In the genomic region with DNA sequence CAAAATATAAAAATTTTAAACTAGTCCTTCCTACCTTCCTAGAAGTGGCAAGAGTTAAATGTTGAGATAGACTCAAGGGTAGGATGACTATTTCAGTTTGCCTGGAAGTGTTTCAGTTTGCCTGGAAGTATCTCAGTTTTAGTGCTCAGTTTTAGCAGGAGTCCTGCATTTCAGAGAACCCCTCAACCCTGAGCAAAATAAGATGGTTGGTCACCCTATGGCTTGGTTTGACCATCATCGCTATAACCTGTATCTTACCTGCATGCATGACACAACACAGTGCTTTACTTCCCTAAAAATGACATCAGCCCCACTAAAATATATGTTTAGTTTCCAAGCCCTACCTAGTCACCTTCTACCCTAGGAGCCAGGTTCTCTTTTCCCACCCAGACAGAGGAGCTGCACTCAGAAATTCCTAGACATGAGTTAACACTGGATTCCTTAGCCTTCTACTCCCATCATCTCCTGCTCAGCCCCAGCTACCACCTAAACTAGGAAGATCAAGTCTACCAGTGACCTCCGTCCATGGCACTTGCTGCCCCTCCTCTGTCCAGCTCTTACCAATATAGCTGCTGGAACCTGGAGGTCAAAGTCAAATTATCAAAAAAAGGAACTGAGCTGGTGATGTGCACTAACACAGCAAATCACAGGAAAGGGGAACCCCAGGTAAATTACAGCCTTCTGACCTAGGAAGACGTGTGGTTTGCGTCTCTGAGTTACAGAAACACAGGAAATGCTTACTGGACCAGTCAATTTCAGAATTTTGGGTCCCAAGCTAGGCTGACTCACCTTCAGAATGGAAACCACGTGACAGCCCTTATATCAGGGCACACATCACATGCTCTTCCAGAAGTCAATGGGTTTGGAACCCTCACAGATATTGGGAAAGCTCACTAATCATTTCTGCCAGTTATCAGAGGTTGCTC, we compare ENCODE assay signal across 1 cellular context.
TF ChIP-seq lines count a peak whose summit lies in the region.

No MANE protein-coding gene starts in this region.

TF ChIP-seq in GM12878, 131 proteins besides CTCF, POLR2A, EP300 and RAD21 (continued from another document and continues in another):
- TF ChIP-seq, protein P1, sequence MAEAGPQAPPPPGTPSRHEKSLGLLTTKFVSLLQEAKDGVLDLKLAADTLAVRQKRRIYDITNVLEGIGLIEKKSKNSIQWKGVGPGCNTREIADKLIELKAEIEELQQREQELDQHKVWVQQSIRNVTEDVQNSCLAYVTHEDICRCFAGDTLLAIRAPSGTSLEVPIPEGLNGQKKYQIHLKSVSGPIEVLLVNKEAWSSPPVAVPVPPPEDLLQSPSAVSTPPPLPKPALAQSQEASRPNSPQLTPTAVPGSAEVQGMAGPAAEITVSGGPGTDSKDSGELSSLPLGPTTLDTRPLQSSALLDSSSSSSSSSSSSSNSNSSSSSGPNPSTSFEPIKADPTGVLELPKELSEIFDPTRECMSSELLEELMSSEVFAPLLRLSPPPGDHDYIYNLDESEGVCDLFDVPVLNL (IDR thresholded peaks at IDR 0.05; ENCODE audit: low read depth, low read length), result no peak
- TF ChIP-seq CBX5 (IDR thresholded peaks at IDR 0.05; ENCODE audit: low read depth) (no peak), RAD51 (IDR thresholded peaks at IDR 0.05) (peak; percentile 99), STAT3 (IDR thresholded peaks at IDR 0.05; ENCODE audit: low read depth, low read length) (no peak), GABPA (IDR thresholded peaks at IDR 0.05; ENCODE audit: low read depth) (0 out of 2 replicates have a peak, but pooled peaks have one; percentile 33), TBL1XR1 (IDR thresholded peaks at IDR 0.05; ENCODE audit: low read depth, low read length) (0 out of 2 replicates have a peak, but pooled peaks have one; percentile 40), HDGF (IDR thresholded peaks at IDR 0.05) (peak; percentile 62; the same call in 1 of the 2 replicates), KLF5 (IDR thresholded peaks at IDR 0.05; ENCODE audit: partially characterized antibody) (no peak), ZNF24 (IDR thresholded peaks at IDR 0.05) (no peak), TCF7 (IDR thresholded peaks at IDR 0.05; ENCODE audit: borderline replicate concordance) (no peak), SIN3A (IDR thresholded peaks at IDR 0.05; ENCODE audit: low read depth, low read length) (no peak), SREBF1 (IDR thresholded peaks at IDR 0.05; ENCODE audit: low read length) (no peak), RBBP5 (conservative IDR thresholded peaks at IDR 0.05) (no peak), BRCA1 (IDR thresholded peaks at IDR 0.05; ENCODE audit: low read depth, low read length) (no peak), HDAC6 (IDR thresholded peaks at IDR 0.05; ENCODE audit: unreplicated experiment) (no peak), BACH1 (IDR thresholded peaks at IDR 0.05; ENCODE audit: borderline replicate concordance) (peak; percentile 67; the same call in 1 of the 2 replicates), MTA2 (IDR thresholded peaks at IDR 0.05; ENCODE audit: low read depth) (peak; percentile 94), ZSCAN29 (IDR thresholded peaks at IDR 0.05) (no peak), TARDBP (IDR thresholded peaks at IDR 0.05; ENCODE audit: borderline replicate concordance) (no peak), YBX1 (IDR thresholded peaks at IDR 0.05) (no peak), RFX5 (IDR thresholded peaks at IDR 0.05; ENCODE audit: low read depth, low read length) (no peak), FOXK2 (IDR thresholded peaks at IDR 0.05) (no peak), MYB (IDR thresholded peaks at IDR 0.05; ENCODE audit: borderline replicate concordance, low read depth, low read length) (no peak), TCF12 (IDR thresholded peaks at IDR 0.05; ENCODE audit: low read depth, low read length) (no peak), SREBF2 (IDR thresholded peaks at IDR 0.05; ENCODE audit: low read length) (no peak), MYC (IDR thresholded peaks at IDR 0.05; ENCODE audit: insufficient read depth, insufficient read length, insufficient replicate concordance, low read length, severe bottlenecking) (no peak), BCL11A (IDR thresholded peaks at IDR 0.05; ENCODE audit: low read depth, low read length) (peak; percentile 65), HCFC1 (IDR thresholded peaks at IDR 0.05; ENCODE audit: low read length) (no peak), CREB1 (IDR thresholded peaks at IDR 0.05; ENCODE audit: low read depth) (peak; percentile 82), LARP7 (IDR thresholded peaks at IDR 0.05) (no peak), ETV6 (conservative IDR thresholded peaks at IDR 0.05 in 1 of 2, IDR thresholded peaks at IDR 0.05 in 1 of 2; ENCODE audit: borderline replicate concordance in 1 of 2, low read depth in 1 of 2) (peak in 1 of 2 experiments; percentile 66; a peak in 1 of 4 replicates), DPF2 (IDR thresholded peaks at IDR 0.05) (peak; percentile 94), GATAD2B (conservative IDR thresholded peaks at IDR 0.05; ENCODE audit: low read depth) (0 out of 2 replicates have a peak, but pooled peaks have one; percentile 31), CEBPB (IDR thresholded peaks at IDR 0.05; ENCODE audit: borderline replicate concordance in 1 of 2, low read depth in 2 of 2, low read length in 2 of 2) (no peak), EED (IDR thresholded peaks at IDR 0.05; ENCODE audit: low read depth) (peak; percentile 67), EGR1 (IDR thresholded peaks at IDR 0.05; ENCODE audit: borderline replicate concordance in 1 of 2, low read depth in 2 of 2, low read length in 2 of 2) (no peak), YY1 (IDR thresholded peaks at IDR 0.05; ENCODE audit: low read depth, low read length) (no peak), CHD2 (IDR thresholded peaks at IDR 0.05; ENCODE audit: borderline replicate concordance, low read depth, low read length) (no peak; the same call in 1 of the 2 replicates)
- TF ChIP-seq, protein P2, sequence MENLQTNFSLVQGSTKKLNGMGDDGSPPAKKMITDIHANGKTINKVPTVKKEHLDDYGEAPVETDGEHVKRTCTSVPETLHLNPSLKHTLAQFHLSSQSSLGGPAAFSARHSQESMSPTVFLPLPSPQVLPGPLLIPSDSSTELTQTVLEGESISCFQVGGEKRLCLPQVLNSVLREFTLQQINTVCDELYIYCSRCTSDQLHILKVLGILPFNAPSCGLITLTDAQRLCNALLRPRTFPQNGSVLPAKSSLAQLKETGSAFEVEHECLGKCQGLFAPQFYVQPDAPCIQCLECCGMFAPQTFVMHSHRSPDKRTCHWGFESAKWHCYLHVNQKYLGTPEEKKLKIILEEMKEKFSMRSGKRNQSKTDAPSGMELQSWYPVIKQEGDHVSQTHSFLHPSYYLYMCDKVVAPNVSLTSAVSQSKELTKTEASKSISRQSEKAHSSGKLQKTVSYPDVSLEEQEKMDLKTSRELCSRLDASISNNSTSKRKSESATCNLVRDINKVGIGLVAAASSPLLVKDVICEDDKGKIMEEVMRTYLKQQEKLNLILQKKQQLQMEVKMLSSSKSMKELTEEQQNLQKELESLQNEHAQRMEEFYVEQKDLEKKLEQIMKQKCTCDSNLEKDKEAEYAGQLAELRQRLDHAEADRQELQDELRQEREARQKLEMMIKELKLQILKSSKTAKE (IDR thresholded peaks at IDR 0.05; ENCODE audit: low read depth, poor library complexity, severe bottlenecking), result peak; percentile 81
- TF ChIP-seq, protein P3, sequence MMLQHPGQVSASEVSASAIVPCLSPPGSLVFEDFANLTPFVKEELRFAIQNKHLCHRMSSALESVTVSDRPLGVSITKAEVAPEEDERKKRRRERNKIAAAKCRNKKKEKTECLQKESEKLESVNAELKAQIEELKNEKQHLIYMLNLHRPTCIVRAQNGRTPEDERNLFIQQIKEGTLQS (IDR thresholded peaks at IDR 0.05; ENCODE audit: borderline replicate concordance, extremely low read depth, low read depth, low read length), result peak; percentile 39; the same call in 1 of the 2 replicates
- TF ChIP-seq, protein P4, sequence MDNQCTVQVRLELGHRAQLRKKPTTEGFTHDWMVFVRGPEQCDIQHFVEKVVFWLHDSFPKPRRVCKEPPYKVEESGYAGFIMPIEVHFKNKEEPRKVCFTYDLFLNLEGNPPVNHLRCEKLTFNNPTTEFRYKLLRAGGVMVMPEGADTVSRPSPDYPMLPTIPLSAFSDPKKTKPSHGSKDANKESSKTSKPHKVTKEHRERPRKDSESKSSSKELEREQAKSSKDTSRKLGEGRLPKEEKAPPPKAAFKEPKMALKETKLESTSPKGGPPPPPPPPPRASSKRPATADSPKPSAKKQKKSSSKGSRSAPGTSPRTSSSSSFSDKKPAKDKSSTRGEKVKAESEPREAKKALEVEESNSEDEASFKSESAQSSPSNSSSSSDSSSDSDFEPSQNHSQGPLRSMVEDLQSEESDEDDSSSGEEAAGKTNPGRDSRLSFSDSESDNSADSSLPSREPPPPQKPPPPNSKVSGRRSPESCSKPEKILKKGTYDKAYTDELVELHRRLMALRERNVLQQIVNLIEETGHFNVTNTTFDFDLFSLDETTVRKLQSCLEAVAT (IDR thresholded peaks at IDR 0.05), result peak; percentile 35; the same call in 1 of the 2 replicates
- TF ChIP-seq, protein P5, sequence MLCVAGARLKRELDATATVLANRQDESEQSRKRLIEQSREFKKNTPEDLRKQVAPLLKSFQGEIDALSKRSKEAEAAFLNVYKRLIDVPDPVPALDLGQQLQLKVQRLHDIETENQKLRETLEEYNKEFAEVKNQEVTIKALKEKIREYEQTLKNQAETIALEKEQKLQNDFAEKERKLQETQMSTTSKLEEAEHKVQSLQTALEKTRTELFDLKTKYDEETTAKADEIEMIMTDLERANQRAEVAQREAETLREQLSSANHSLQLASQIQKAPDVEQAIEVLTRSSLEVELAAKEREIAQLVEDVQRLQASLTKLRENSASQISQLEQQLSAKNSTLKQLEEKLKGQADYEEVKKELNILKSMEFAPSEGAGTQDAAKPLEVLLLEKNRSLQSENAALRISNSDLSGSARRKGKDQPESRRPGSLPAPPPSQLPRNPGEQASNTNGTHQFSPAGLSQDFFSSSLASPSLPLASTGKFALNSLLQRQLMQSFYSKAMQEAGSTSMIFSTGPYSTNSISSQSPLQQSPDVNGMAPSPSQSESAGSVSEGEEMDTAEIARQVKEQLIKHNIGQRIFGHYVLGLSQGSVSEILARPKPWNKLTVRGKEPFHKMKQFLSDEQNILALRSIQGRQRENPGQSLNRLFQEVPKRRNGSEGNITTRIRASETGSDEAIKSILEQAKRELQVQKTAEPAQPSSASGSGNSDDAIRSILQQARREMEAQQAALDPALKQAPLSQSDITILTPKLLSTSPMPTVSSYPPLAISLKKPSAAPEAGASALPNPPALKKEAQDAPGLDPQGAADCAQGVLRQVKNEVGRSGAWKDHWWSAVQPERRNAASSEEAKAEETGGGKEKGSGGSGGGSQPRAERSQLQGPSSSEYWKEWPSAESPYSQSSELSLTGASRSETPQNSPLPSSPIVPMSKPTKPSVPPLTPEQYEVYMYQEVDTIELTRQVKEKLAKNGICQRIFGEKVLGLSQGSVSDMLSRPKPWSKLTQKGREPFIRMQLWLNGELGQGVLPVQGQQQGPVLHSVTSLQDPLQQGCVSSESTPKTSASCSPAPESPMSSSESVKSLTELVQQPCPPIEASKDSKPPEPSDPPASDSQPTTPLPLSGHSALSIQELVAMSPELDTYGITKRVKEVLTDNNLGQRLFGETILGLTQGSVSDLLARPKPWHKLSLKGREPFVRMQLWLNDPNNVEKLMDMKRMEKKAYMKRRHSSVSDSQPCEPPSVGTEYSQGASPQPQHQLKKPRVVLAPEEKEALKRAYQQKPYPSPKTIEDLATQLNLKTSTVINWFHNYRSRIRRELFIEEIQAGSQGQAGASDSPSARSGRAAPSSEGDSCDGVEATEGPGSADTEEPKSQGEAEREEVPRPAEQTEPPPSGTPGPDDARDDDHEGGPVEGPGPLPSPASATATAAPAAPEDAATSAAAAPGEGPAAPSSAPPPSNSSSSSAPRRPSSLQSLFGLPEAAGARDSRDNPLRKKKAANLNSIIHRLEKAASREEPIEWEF (IDR thresholded peaks at IDR 0.05; ENCODE audit: insufficient replicate concordance, low read depth, low read length), result peak; percentile 65
- TF ChIP-seq, protein P6, sequence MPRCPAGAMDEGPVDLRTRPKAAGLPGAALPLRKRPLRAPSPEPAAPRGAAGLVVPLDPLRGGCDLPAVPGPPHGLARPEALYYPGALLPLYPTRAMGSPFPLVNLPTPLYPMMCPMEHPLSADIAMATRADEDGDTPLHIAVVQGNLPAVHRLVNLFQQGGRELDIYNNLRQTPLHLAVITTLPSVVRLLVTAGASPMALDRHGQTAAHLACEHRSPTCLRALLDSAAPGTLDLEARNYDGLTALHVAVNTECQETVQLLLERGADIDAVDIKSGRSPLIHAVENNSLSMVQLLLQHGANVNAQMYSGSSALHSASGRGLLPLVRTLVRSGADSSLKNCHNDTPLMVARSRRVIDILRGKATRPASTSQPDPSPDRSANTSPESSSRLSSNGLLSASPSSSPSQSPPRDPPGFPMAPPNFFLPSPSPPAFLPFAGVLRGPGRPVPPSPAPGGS (IDR thresholded peaks at IDR 0.05; ENCODE audit: borderline replicate concordance, insufficient read depth, low read depth, low read length, poor library complexity, severe bottlenecking), result no peak
- TF ChIP-seq, protein P7, sequence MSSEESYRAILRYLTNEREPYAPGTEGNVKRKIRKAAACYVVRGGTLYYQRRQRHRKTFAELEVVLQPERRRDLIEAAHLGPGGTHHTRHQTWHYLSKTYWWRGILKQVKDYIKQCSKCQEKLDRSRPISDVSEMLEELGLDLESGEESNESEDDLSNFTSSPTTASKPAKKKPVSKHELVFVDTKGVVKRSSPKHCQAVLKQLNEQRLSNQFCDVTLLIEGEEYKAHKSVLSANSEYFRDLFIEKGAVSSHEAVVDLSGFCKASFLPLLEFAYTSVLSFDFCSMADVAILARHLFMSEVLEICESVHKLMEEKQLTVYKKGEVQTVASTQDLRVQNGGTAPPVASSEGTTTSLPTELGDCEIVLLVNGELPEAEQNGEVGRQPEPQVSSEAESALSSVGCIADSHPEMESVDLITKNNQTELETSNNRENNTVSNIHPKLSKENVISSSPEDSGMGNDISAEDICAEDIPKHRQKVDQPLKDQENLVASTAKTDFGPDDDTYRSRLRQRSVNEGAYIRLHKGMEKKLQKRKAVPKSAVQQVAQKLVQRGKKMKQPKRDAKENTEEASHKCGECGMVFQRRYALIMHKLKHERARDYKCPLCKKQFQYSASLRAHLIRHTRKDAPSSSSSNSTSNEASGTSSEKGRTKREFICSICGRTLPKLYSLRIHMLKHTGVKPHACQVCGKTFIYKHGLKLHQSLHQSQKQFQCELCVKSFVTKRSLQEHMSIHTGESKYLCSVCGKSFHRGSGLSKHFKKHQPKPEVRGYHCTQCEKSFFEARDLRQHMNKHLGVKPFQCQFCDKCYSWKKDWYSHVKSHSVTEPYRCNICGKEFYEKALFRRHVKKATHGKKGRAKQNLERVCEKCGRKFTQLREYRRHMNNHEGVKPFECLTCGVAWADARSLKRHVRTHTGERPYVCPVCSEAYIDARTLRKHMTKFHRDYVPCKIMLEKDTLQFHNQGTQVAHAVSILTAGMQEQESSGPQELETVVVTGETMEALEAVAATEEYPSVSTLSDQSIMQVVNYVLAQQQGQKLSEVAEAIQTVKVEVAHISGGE (CRISPR knock-in tag; IDR thresholded peaks at IDR 0.05), result no peak
- TF ChIP-seq, protein P8, sequence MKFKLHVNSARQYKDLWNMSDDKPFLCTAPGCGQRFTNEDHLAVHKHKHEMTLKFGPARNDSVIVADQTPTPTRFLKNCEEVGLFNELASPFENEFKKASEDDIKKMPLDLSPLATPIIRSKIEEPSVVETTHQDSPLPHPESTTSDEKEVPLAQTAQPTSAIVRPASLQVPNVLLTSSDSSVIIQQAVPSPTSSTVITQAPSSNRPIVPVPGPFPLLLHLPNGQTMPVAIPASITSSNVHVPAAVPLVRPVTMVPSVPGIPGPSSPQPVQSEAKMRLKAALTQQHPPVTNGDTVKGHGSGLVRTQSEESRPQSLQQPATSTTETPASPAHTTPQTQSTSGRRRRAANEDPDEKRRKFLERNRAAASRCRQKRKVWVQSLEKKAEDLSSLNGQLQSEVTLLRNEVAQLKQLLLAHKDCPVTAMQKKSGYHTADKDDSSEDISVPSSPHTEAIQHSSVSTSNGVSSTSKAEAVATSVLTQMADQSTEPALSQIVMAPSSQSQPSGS (IDR thresholded peaks at IDR 0.05; ENCODE audit: low read length), result peak; percentile 78
